In the genomic region with DNA sequence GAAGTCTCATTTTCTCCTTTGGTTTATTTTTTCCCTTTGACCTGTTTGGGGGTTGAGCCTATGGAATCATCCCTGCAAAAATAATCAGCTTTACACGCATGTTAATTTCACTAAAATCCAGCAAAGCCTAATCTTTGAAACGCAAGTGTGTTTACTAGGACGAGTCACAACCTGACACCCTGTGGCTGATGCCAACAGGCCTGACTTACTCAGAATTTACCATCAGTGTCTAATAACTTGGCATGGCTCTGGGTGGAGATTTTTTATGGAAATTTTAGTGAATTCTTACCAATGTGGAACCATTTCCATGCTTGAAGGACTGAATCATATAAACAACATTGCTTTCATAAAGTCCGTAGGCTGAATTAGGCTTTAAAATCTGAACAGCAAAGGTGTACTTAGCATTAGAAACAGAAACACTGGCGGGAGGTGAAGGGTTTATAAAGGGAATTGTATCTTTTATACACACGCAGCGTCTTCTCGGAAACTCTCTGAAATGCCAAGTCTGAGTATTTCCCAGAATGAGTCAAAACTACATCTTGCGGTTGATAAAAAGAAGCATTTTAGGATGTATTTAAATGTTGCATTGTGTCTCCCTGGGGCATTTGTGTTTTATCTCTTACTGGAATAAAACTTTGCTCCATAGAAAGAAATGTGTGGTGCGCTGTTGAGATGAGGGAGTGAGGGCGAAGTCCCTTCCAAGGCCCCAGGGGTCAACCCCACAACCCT, we compare ENCODE assay signal across 17 cellular contexts.
DNase-seq lines count a peak whose midpoint lies in the region; ATAC-seq and TF ChIP-seq lines count a peak whose summit lies in the region.
"Had no signal": no experiment of that assay in that cellular context is flagged by ENCODE, and none has a peak within 500 bp of the region (broad histone marks: within the 10 kb centered on the region; RNA-seq: fewer than 3 reads in every experiment).

No MANE protein-coding gene starts in this region.

- peak overlapping the region; percentile 62 for H3K27ac Mint-ChIP-seq in activated CD4-positive, alpha-beta T cell treated with anti-CD3 and anti-CD28 coated beads, Interleukin-2, amount 10 ng/mL, durations not matched to agents 24 days and 14 days
- peak overlapping the region; percentile 41 for H3K27ac Mint-ChIP-seq in T-helper 1 cell treated with Interleukin-12 subunit alpha and Interleukin-12 subunit beta and Interleukin-4 antibody, amounts not matched to agents 30 μg/mL and 1 μg/mL, for 36 hours
- H3K27ac Mint-ChIP-seq: CD14-positive monocyte, H9 had no signal

- no peaks in the 10 kb centered on the region for H3K4me1 ChIP-seq in prostate gland (replicated peaks)

- peak overlapping the region; percentile 24 to 35 for H3K27ac ChIP-seq in prostate gland

- H3K9me3 ChIP-seq in prostate gland, result no peaks in the 10 kb centered on the region
- H3K9me3 ChIP-seq: A549, Caco-2 had no signal

- no peaks in the 10 kb centered on the region for H3K27me3 Mint-ChIP-seq in activated CD4-positive, alpha-beta T cell treated with anti-CD3 and anti-CD28 coated beads, Interleukin-2, amount 10 ng/mL, durations not matched to agents 24 days and 14 days
- H3K27me3 Mint-ChIP-seq in T-helper 1 cell treated with Interleukin-12 subunit alpha and Interleukin-12 subunit beta and Interleukin-4 antibody, amounts not matched to agents 30 μg/mL and 1 μg/mL, for 36 hours (ENCODE audit: low read depth), result no peaks in the 10 kb centered on the region

- no peak overlapping the region for H3K4me3 ChIP-seq in prostate gland
- H3K4me3 ChIP-seq: A549 had no signal

- no peaks in the 10 kb centered on the region for H3K9me3 Mint-ChIP-seq in activated CD4-positive, alpha-beta T cell treated with anti-CD3 and anti-CD28 coated beads, Interleukin-2, amount 10 ng/mL, durations not matched to agents 24 days and 14 days
- no peaks in the 10 kb centered on the region for H3K9me3 Mint-ChIP-seq in T-helper 1 cell treated with Interleukin-12 subunit alpha and Interleukin-12 subunit beta and Interleukin-4 antibody, amounts not matched to agents 30 μg/mL and 1 μg/mL, for 36 hours
- H3K9me3 Mint-ChIP-seq: H9 had no signal

- H3K27me3 ChIP-seq in prostate gland (replicated peaks; ENCODE audit: insufficient read depth), result no peaks in the 10 kb centered on the region

- TF ChIP-seq POLR2A in prostate gland (IDR thresholded peaks at IDR 0.05), result no peak

- peaks cover 4% of the 10 kb centered on the region for H3K4me1 Mint-ChIP-seq in activated CD4-positive, alpha-beta T cell treated with anti-CD3 and anti-CD28 coated beads, Interleukin-2, amount 10 ng/mL, durations not matched to agents 24 days and 14 days
- peaks cover 5% of the 10 kb centered on the region for H3K4me1 Mint-ChIP-seq in T-helper 1 cell treated with Interleukin-12 subunit alpha and Interleukin-12 subunit beta and Interleukin-4 antibody, amounts not matched to agents 30 μg/mL and 1 μg/mL, for 36 hours (ENCODE audit: low read depth)
- H3K4me1 Mint-ChIP-seq: CD14-positive monocyte had no signal

- H3K36me3 ChIP-seq in prostate gland, result no peaks in the 10 kb centered on the region

- DNase-seq in activated CD4-positive, alpha-beta T cell treated with anti-CD3 and anti-CD28 coated beads, Interleukin-2, amount 10 ng/mL, durations not matched to agents 24 days and 14 days, result no peak
- no peak for DNase-seq in activated CD4-positive, alpha-beta T cell treated with anti-CD3 and anti-CD28 coated beads for 4 hours
- DNase-seq in prostate gland (ENCODE audit: low spot score), result peak; percentile 49
- no peak for DNase-seq in stimulated activated CD4-positive, alpha-beta T cell treated with anti-CD3 and anti-CD28 coated beads, Interleukin-4, amount 100 ng/mL, for 24 hours
- DNase-seq: Caco-2, H9, IMR-90, NCI-H2107, NCI-H345, NCI-H526 treated with DMSO at 0.1 percent for 48 hours, SHP77 had no signal

- WGBS in prostate gland, result 51% methylated on average over 11 of the region's 11 CpGs

- H3K36me3 Mint-ChIP-seq in activated CD4-positive, alpha-beta T cell treated with anti-CD3 and anti-CD28 coated beads, Interleukin-2, amount 10 ng/mL, durations not matched to agents 24 days and 14 days (ENCODE audit: low read depth), result no peaks in the 10 kb centered on the region
- no peaks in the 10 kb centered on the region for H3K36me3 Mint-ChIP-seq in T-helper 1 cell treated with Interleukin-12 subunit alpha and Interleukin-12 subunit beta and Interleukin-4 antibody, amounts not matched to agents 30 μg/mL and 1 μg/mL, for 36 hours (ENCODE audit: low read depth)
- H3K36me3 Mint-ChIP-seq: CD14-positive monocyte had no signal

- no peak overlapping the region for H3K4me3 Mint-ChIP-seq in activated CD4-positive, alpha-beta T cell treated with anti-CD3 and anti-CD28 coated beads, Interleukin-2, amount 10 ng/mL, durations not matched to agents 24 days and 14 days
- H3K4me3 Mint-ChIP-seq in T-helper 1 cell treated with Interleukin-12 subunit alpha and Interleukin-12 subunit beta and Interleukin-4 antibody, amounts not matched to agents 30 μg/mL and 1 μg/mL, for 36 hours, result no peak overlapping the region
- H3K4me3 Mint-ChIP-seq: CD14-positive monocyte, H9 had no signal

- no peak for TF ChIP-seq CTCF in prostate gland (IDR thresholded peaks at IDR 0.05)

- ATAC-seq in esophagus mucosa (peak; percentile 65), GM18520 (IDR thresholded peaks at IDR 0.05; ENCODE audit: unreplicated experiment) (no peak), HG03025 (IDR thresholded peaks at IDR 0.05; ENCODE audit: low FRiP score, unreplicated experiment) (no peak)

- intact Hi-C loops in activated CD4-positive, alpha-beta T cell treated with anti-CD3 and anti-CD28 coated beads, Interleukin-2, amount 10 ng/mL, durations not matched to agents 24 days and 14 days (cut with micrococcal nuclease), result loop anchor here (2.0 kb wide), 1 partner anchor 112 kb away; no protein-coding TSS in a partner anchor
- intact Hi-C loops in prostate gland (cut with DNase I), result no loop called here
